Comparison of ENCODE assay signal across 8 cellular contexts in genomic region chr19:40165362-40165937, GRCh38. TPM values are rescaled to one million over a fixed set of nuclear protein-coding genes. Genes with fewer than 3 reads are reported as not detected.
DNase-seq lines count a peak whose midpoint lies in the region; ATAC-seq and TF ChIP-seq lines count a peak whose summit lies in the region.

No MANE protein-coding gene starts in this region.

- no peaks in the 10 kb centered on the region for H3K9me3 Mint-ChIP-seq in activated naive CD8-positive, alpha-beta T cell treated with anti-CD3 and anti-CD28 coated beads, Interleukin-2, amount 10 ng/mL, durations not matched to agents 7 days and 5 days

- H3K4me3 ChIP-seq in BJ (ENCODE audit: low read depth, low read length) = no peak overlapping the region
- H3K4me3 ChIP-seq in SK-N-SH (ENCODE audit: low read depth in 2 of 2, low read length in 1 of 2) = no peak overlapping the region; a peak in 1 of 4 replicates
- H3K4me3 ChIP-seq in iPS DF 6.9 (ENCODE audit: low read length) = no peak overlapping the region
- no peak overlapping the region for H3K4me3 ChIP-seq in vagina

- H3K4me1 ChIP-seq in SK-N-SH (ENCODE audit: control insufficient read depth in 1 of 2, insufficient read depth in 2 of 2, low read depth in 1 of 2, low read length in 1 of 2) (no peaks in the 10 kb centered on the region), iPS DF 6.9 (ENCODE audit: control insufficient read depth, insufficient read depth, low read length) (no peaks in the 10 kb centered on the region), vagina (no peaks in the 10 kb centered on the region)

- H2AFZ ChIP-seq in SK-N-SH (ENCODE audit: low read depth) = no peak overlapping the region

- DNase-seq in BJ (ENCODE audit: low read depth) (no peak), H4 (ENCODE audit: low spot score) (peak; percentile 31), SK-N-SH (peak; percentile 72), iPS DF 6.9 (ENCODE audit: low read depth, low spot score) (peak; percentile 73), vagina (ENCODE audit: extremely low spot score in 2 of 2) (no peak), NCI-H2107 treated with DMSO at 0.1 percent for 48 hours (lab: John Stamatoyannopoulos, UW; ENCODE audit: unreplicated experiment) (no peak)
- DNase-seq in activated naive CD8-positive, alpha-beta T cell treated with anti-CD3 and anti-CD28 coated beads, Interleukin-2, amount 10 ng/mL, durations not matched to agents 7 days and 5 days = peak; percentile 80
- peak; percentile 63 for DNase-seq in stimulated activated CD4-positive, alpha-beta T cell treated with anti-CD3 and anti-CD28 coated beads, Interleukin-4, amount 100 ng/mL, for 24 hours

- no peaks in the 10 kb centered on the region for H4K20me1 ChIP-seq in SK-N-SH (ENCODE audit: insufficient read depth)

- WGBS in SK-N-SH (ENCODE audit: low lambda C conversion rate) = 23% methylated on average over 10 of the region's 10 CpGs
- no CpG with 5 or more reads among the region's 10 CpGs for WGBS in iPS DF 6.9 (ENCODE audit: insufficient coverage, insufficient read length)

- H3K36me3 ChIP-seq in BJ (ENCODE audit: control insufficient read depth, insufficient read depth, low read length) = no peaks in the 10 kb centered on the region
- H3K36me3 ChIP-seq in SK-N-SH (replicated peaks in 1 of 2; ENCODE audit: control insufficient read depth in 1 of 2, insufficient read depth in 2 of 2, low read length in 1 of 2) = no peaks in the 10 kb centered on the region
- H3K36me3 ChIP-seq in iPS DF 6.9 (ENCODE audit: control insufficient read depth, insufficient read depth, low read length) = no peaks in the 10 kb centered on the region
- H3K36me3 ChIP-seq in vagina = no peaks in the 10 kb centered on the region

- no peaks in the 10 kb centered on the region for H3K9me2 ChIP-seq in SK-N-SH

- TF ChIP-seq RAD21 in SK-N-SH (IDR thresholded peaks at IDR 0.05; ENCODE audit: low read length) = peak; percentile 58

- H3K27me3 ChIP-seq in BJ (ENCODE audit: control insufficient read depth, insufficient read depth, low read length) (peaks cover 2% of the 10 kb centered on the region), SK-N-SH (ENCODE audit: insufficient read depth) (no peaks in the 10 kb centered on the region), iPS DF 6.9 (ENCODE audit: control insufficient read depth, insufficient read depth, low read length) (no peaks in the 10 kb centered on the region), vagina (no peaks in the 10 kb centered on the region)

- TF ChIP-seq CTCF in BJ (IDR thresholded peaks at IDR 0.05; ENCODE audit: insufficient read depth, low read depth, low read length) = peak; percentile 73
- peak; percentile 73 for TF ChIP-seq CTCF in SK-N-SH (IDR thresholded peaks at IDR 0.05)
- no peak for TF ChIP-seq CTCF in vagina (IDR thresholded peaks at IDR 0.05)

- H3K4me1 Mint-ChIP-seq in activated naive CD8-positive, alpha-beta T cell treated with anti-CD3 and anti-CD28 coated beads, Interleukin-2, amount 10 ng/mL, durations not matched to agents 7 days and 5 days = peaks cover 10% of the 10 kb centered on the region

- POLR2A ChIA-PET in BJ (lab: Charles Lee) = no interaction called here
- POLR2A ChIA-PET in SK-N-SH (lab: Yijun Ruan, JAX) = no interaction called here
- POLR2A ChIA-PET in activated naive CD8-positive, alpha-beta T cell treated with anti-CD3 and anti-CD28 coated beads, Interleukin-2, amount 10 ng/mL, durations not matched to agents 7 days and 5 days (lab: Charles Lee) = interaction anchor here (0.7 to 1.4 kb wide), 2 partner anchors 14 to 195 kb away, joined by 4 to 6 read pairs; partner anchors contain the start of gene PSMC4

- H3K4me2 ChIP-seq in SK-N-SH = no peak overlapping the region

- CTCF ChIA-PET in BJ (lab: Yijun Ruan, JAX) = interaction anchor here (0.6 to 3.2 kb wide), 12 partner anchors 8 to 53 kb away, joined by 3 to 11 read pairs (median 4); partner anchors contain the start of gene TTC9B
- CTCF ChIA-PET in SK-N-SH (lab: Yijun Ruan, JAX) = interaction anchor here (0.5 to 2.3 kb wide), 15 partner anchors 8 to 164 kb away, joined by 3 to 20 read pairs (median 3); no protein-coding TSS in a partner anchor

- peak; percentile 91 for ATAC-seq in activated naive CD8-positive, alpha-beta T cell treated with anti-CD3 and anti-CD28 coated beads, Interleukin-2, amount 10 ng/mL, durations not matched to agents 7 days and 5 days (ENCODE audit: low read depth)

- intact Hi-C loops in vagina (cut with DNase I) = no loop called here

- H3K79me2 ChIP-seq in SK-N-SH (ENCODE audit: insufficient read depth) = no peaks in the 10 kb centered on the region

- H3K27ac ChIP-seq in SK-N-SH (ENCODE audit: low read depth in 2 of 2, low read length in 1 of 2) (no peak overlapping the region), iPS DF 6.9 (ENCODE audit: low read length) (no peak overlapping the region), vagina (no peak overlapping the region)

- no peaks in the 10 kb centered on the region for H3K36me3 Mint-ChIP-seq in activated naive CD8-positive, alpha-beta T cell treated with anti-CD3 and anti-CD28 coated beads, Interleukin-2, amount 10 ng/mL, durations not matched to agents 7 days and 5 days

- no peaks in the 10 kb centered on the region for H3K27me3 Mint-ChIP-seq in activated naive CD8-positive, alpha-beta T cell treated with anti-CD3 and anti-CD28 coated beads, Interleukin-2, amount 10 ng/mL, durations not matched to agents 7 days and 5 days

- no peak for TF ChIP-seq EP300 in SK-N-SH (IDR thresholded peaks at IDR 0.05; ENCODE audit: borderline replicate concordance in 1 of 2, low read depth in 1 of 2, low read length in 1 of 2)

- peaks cover 8% of the 10 kb centered on the region for H3F3A ChIP-seq in SK-N-SH (replicated peaks; ENCODE audit: insufficient read depth)

- H3K27ac Mint-ChIP-seq in activated naive CD8-positive, alpha-beta T cell treated with anti-CD3 and anti-CD28 coated beads, Interleukin-2, amount 10 ng/mL, durations not matched to agents 7 days and 5 days = no peak overlapping the region

- H3K9ac ChIP-seq in SK-N-SH = no peak overlapping the region

- H3K4me3 Mint-ChIP-seq in activated naive CD8-positive, alpha-beta T cell treated with anti-CD3 and anti-CD28 coated beads, Interleukin-2, amount 10 ng/mL, durations not matched to agents 7 days and 5 days = no peak overlapping the region

- H3K9me3 ChIP-seq in SK-N-SH = no peaks in the 10 kb centered on the region
- H3K9me3 ChIP-seq in iPS DF 6.9 (ENCODE audit: control insufficient read depth, insufficient read depth, low read length) = no peaks in the 10 kb centered on the region
- no peaks in the 10 kb centered on the region for H3K9me3 ChIP-seq in vagina

- TF ChIP-seq POLR2A in vagina (IDR thresholded peaks at IDR 0.05) = no peak

TF ChIP-seq in SK-N-SH, 30 proteins besides CTCF, POLR2A, EP300 and RAD21:
- TF ChIP-seq EZH2phosphoT487 (IDR thresholded peaks at IDR 0.05; ENCODE audit: borderline replicate concordance, low read depth) (no peak), SMC3 (IDR thresholded peaks at IDR 0.05; ENCODE audit: low read depth, low read length) (peak; percentile 43)

RNA-seq across cellular contexts. Expression of gene MAP3K10, which starts 25.8 kb away (rescaled TPM):
- polyA plus RNA-seq in BJ (2011; rRNA removed) (3.6 and 3.7 TPM in 2 replicates), SK-N-SH (2012; rRNA removed) (10.7 and 11.9 TPM in 2 replicates)
- 4.8 and 8.3 TPM in 2 replicates for polyA minus RNA-seq in BJ (2011; rRNA and poly(A)+ RNA removed)
- 1.3 and 4.3 TPM in 2 replicates for total RNA-seq in H4 (2014; rRNA removed; shearing (Covaris generic))
- polyA plus RNA-seq in SK-N-SH (2012; cell fraction: cytosol; rRNA removed) = 3.8 and 5.8 TPM in 2 replicates
- polyA plus RNA-seq in SK-N-SH (2012; cell fraction: nucleus; rRNA removed) = 45.1 and 47.4 TPM in 2 replicates
- total RNA-seq in activated naive CD8-positive, alpha-beta T cell treated with anti-CD3 and anti-CD28 coated beads, Interleukin-2, amount 10 ng/mL, durations not matched to agents 7 days and 5 days = 10 to 100 TPM; 25.6 to 26.4 TPM
- 10.6 TPM for total RNA-seq in vagina

RNA-seq across cellular contexts. Expression of gene TTC9B, which starts 52.7 kb away (rescaled TPM):
- polyA plus RNA-seq in BJ (2011; rRNA removed) (not detected in 2 replicates), SK-N-SH (2012; rRNA removed) (0.30 and 0.52 TPM in 2 replicates)
- polyA minus RNA-seq in BJ (2011; rRNA and poly(A)+ RNA removed) = not detected in 2 replicates
- total RNA-seq in H4 (2014; rRNA removed; shearing (Covaris generic)) = not detected in 2 replicates
- polyA plus RNA-seq in SK-N-SH (2012; cell fraction: cytosol; rRNA removed) = 0.42 and 0.89 TPM in 2 replicates
- 1.5 and 3.5 TPM in 2 replicates for polyA plus RNA-seq in SK-N-SH (2012; cell fraction: nucleus; rRNA removed)
- not detected for total RNA-seq in activated naive CD8-positive, alpha-beta T cell treated with anti-CD3 and anti-CD28 coated beads, Interleukin-2, amount 10 ng/mL, durations not matched to agents 7 days and 5 days
- not detected for total RNA-seq in vagina

Comparison
In these comparisons a context has a peak if more than half of its experiments do, and no peak if none do; other contexts are left out.
1. DNase-seq: peak in H4 (single experiment), SK-N-SH (single experiment), activated naive CD8-positive, alpha-beta T cell treated with anti-CD3 and anti-CD28 coated beads, Interleukin-2, amount 10 ng/mL, durations not matched to agents 7 days and 5 days (single experiment), iPS DF 6.9 (single experiment) and stimulated activated CD4-positive, alpha-beta T cell treated with anti-CD3 and anti-CD28 coated beads, Interleukin-4, amount 100 ng/mL, for 24 hours (single experiment); none in BJ (single experiment), vagina (0 of 2) and NCI-H2107 treated with DMSO at 0.1 percent for 48 hours (single experiment).
2. CTCF ChIP-seq: peak in BJ (single experiment) and SK-N-SH (single experiment); none in vagina (0 of 3).